13 cellular contexts compared by ENCODE assay signal in genomic region chr1:203596673-203597072, GRCh38. TPM values are rescaled to one million over a fixed set of nuclear protein-coding genes. Genes with fewer than 3 reads are reported as not detected.
DNase-seq lines count a peak whose midpoint lies in the region; ATAC-seq and TF ChIP-seq lines count a peak whose summit lies in the region.
"Had no signal": no experiment of that assay in that cellular context is flagged by ENCODE, and none has a peak within 500 bp of the region (broad histone marks: within the 10 kb centered on the region; RNA-seq: fewer than 3 reads in every experiment).

No MANE protein-coding gene starts in this region.

- no peaks in the 10 kb centered on the region for H3K79me1 ChIP-seq in IMR-90 (ENCODE audit: low read depth in 1 of 2, low read length in 2 of 2)

- no peaks in the 10 kb centered on the region for H3K9me3 ChIP-seq in heart right ventricle
- no peaks in the 10 kb centered on the region for H3K9me3 ChIP-seq in right cardiac atrium (ENCODE audit: control insufficient read depth, low read length)
- H3K9me3 ChIP-seq in IMR-90 (ENCODE audit: control insufficient read depth, insufficient read depth, low read length), result no peaks in the 10 kb centered on the region

- H4K91ac ChIP-seq in IMR-90 (ENCODE audit: insufficient read depth, low read depth, low read length), result no peak overlapping the region

- no peak overlapping the region for H3K56ac ChIP-seq in IMR-90 (ENCODE audit: extremely low read depth, insufficient read depth, low read length)

- H3K4me1 ChIP-seq in heart right ventricle (peaks cover 9 to 59% (median 47%) of the 10 kb centered on the region in 9 donors), right cardiac atrium (ENCODE audit: control insufficient read depth, insufficient read depth, low read length) (peaks cover 14% of the 10 kb centered on the region), IMR-90 (ENCODE audit: control insufficient read depth, insufficient read depth, low read length) (peaks cover 18% of the 10 kb centered on the region)

- H3K9me1 ChIP-seq in IMR-90 (ENCODE audit: insufficient read depth, low read length), result peaks cover 18% of the 10 kb centered on the region

- no peak overlapping the region for H4K8ac ChIP-seq in IMR-90 (ENCODE audit: low read depth in 2 of 2, low read length in 2 of 2)

- no peak overlapping the region for H2AK9ac ChIP-seq in IMR-90 (replicated peaks; ENCODE audit: low read depth, low read length, poor library complexity)

- no peak overlapping the region for H3K4me3 Mint-ChIP-seq in mesothelial cell of epicardium
- no peak overlapping the region for H3K4me3 Mint-ChIP-seq in stimulated activated effector memory CD8-positive, alpha-beta T cell treated with anti-CD3 and anti-CD28 coated beads, Interleukin-12 subunit alpha, Interleukin-12 subunit beta, amount 100 ng/mL, for 72 hours
- H3K4me3 Mint-ChIP-seq: CD4-positive, alpha-beta T cell had no signal

- no peak for TF ChIP-seq CTCF in heart right ventricle (IDR thresholded peaks at IDR 0.05)
- no peak for TF ChIP-seq CTCF in IMR-90 (conservative IDR thresholded peaks at IDR 0.05; ENCODE audit: low read depth, low read length)
- TF ChIP-seq CTCF in mesothelial cell of epicardium (IDR thresholded peaks at IDR 0.05; ENCODE audit: unreplicated experiment), result no peak

- H3K27me3 ChIP-seq in heart right ventricle (no peaks in the 10 kb centered on the region), right cardiac atrium (ENCODE audit: control insufficient read depth, insufficient read depth) (no peaks in the 10 kb centered on the region), IMR-90 (ENCODE audit: control insufficient read depth, insufficient read depth, low read length) (no peaks in the 10 kb centered on the region)

- peaks cover 75% of the 10 kb centered on the region for H3K4me1 Mint-ChIP-seq in mesothelial cell of epicardium
- peaks cover 55% of the 10 kb centered on the region for H3K4me1 Mint-ChIP-seq in stimulated activated effector memory CD8-positive, alpha-beta T cell treated with anti-CD3 and anti-CD28 coated beads, Interleukin-12 subunit alpha, Interleukin-12 subunit beta, amount 100 ng/mL, for 72 hours

- no peak overlapping the region for H3K9ac ChIP-seq in IMR-90 (ENCODE audit: low read depth, low read length)
- H3K9ac ChIP-seq: GM23248 had no signal

- TF ChIP-seq POLR2A in IMR-90 (IDR thresholded peaks at IDR 0.05; ENCODE audit: low read depth, low read length), result no peak

- CTCF ChIA-PET in IMR-90 (lab: Yijun Ruan, JAX), result interaction anchor here (1.1 kb wide), 1 partner anchor 9 kb away, joined by 3 read pairs; no protein-coding TSS in a partner anchor

- H3K27ac ChIP-seq in heart right ventricle (peak overlapping the region in 9 of 10 donors; percentile 27 to 79 (median 65)), right cardiac atrium (ENCODE audit: low read length) (no peak overlapping the region), IMR-90 (ENCODE audit: insufficient read depth, low read length) (no peak overlapping the region)
- H3K27ac ChIP-seq: GM23248 had no signal

- no peak overlapping the region for H3K4me2 ChIP-seq in IMR-90 (ENCODE audit: low read depth, low read length)

- H4K20me1 ChIP-seq in IMR-90 (ENCODE audit: insufficient read depth, low read length), result no peaks in the 10 kb centered on the region

- H2BK20ac ChIP-seq in IMR-90 (ENCODE audit: low read depth, low read length), result no peak overlapping the region

- dilution Hi-C loops in IMR-90 (cut with HindIII; ENCODE audit: low sequenced_read_pairs, unreplicated experiment), result no loop called here

- no peak overlapping the region for H2BK15ac ChIP-seq in IMR-90 (ENCODE audit: low read depth, low read length)

- no peak overlapping the region for H3K23ac ChIP-seq in IMR-90 (ENCODE audit: low read depth, low read length)

- H4K5ac ChIP-seq in IMR-90 (ENCODE audit: low read depth, low read length), result no peak overlapping the region

- no peaks in the 10 kb centered on the region for H3K27me3 Mint-ChIP-seq in mesothelial cell of epicardium (ENCODE audit: low read depth)
- H3K27me3 Mint-ChIP-seq: CD4-positive, alpha-beta T cell had no signal

- H2AFZ ChIP-seq in IMR-90 (replicated peaks; ENCODE audit: low read length, poor library complexity), result no peak overlapping the region

- no peak for ATAC-seq in heart right ventricle
- ATAC-seq in right cardiac atrium, result no peak
- ATAC-seq in IMR-90 (ENCODE audit: low read depth), result no peak
- no peak for ATAC-seq in stimulated activated effector memory CD8-positive, alpha-beta T cell treated with anti-CD3 and anti-CD28 coated beads, Interleukin-12 subunit alpha, Interleukin-12 subunit beta, amount 100 ng/mL, for 72 hours
- ATAC-seq in GM18519 (IDR thresholded peaks at IDR 0.05; ENCODE audit: low FRiP score, unreplicated experiment), result no peak

- in situ Hi-C loops in IMR-90 (cut with MboI; ENCODE audit: low sequenced_read_pairs), result no loop called here

- BruUV-seq in IMR-90 (replicated peaks; lab: Mats Ljungman, UMichigan), result no TSS peak

- DNase-seq in heart right ventricle, result no peak
- no peak for DNase-seq in right cardiac atrium
- no peak for DNase-seq in IMR-90
- no peak for DNase-seq in mesothelial cell of epicardium (ENCODE audit: low spot score in 2 of 2, unreplicated experiment in 2 of 2)
- DNase-seq in stimulated activated effector memory CD8-positive, alpha-beta T cell treated with anti-CD3 and anti-CD28 coated beads, Interleukin-12 subunit alpha, Interleukin-12 subunit beta, amount 100 ng/mL, for 72 hours (ENCODE audit: low spot score in 2 of 2), result no peak
- DNase-seq in NCI-H187 treated with DMSO at 0.1 percent for 48 hours (lab: John Stamatoyannopoulos, UW), result no peak
- DNase-seq: ACHN; Calu3; CD4-positive, alpha-beta T cell; DMS 273 treated with DMSO at 0.1 percent for 48 hours; GM23248; H7 had no signal

- H2BK120ac ChIP-seq in IMR-90 (ENCODE audit: low read depth, low read length), result no peak overlapping the region

- H3K36me3 Mint-ChIP-seq in mesothelial cell of epicardium, result no peaks in the 10 kb centered on the region
- no peaks in the 10 kb centered on the region for H3K36me3 Mint-ChIP-seq in stimulated activated effector memory CD8-positive, alpha-beta T cell treated with anti-CD3 and anti-CD28 coated beads, Interleukin-12 subunit alpha, Interleukin-12 subunit beta, amount 100 ng/mL, for 72 hours

- H3K18ac ChIP-seq in IMR-90 (ENCODE audit: low read depth, low read length), result no peak overlapping the region

- no peaks in the 10 kb centered on the region for H3K9me3 Mint-ChIP-seq in mesothelial cell of epicardium
- no peaks in the 10 kb centered on the region for H3K9me3 Mint-ChIP-seq in stimulated activated effector memory CD8-positive, alpha-beta T cell treated with anti-CD3 and anti-CD28 coated beads, Interleukin-12 subunit alpha, Interleukin-12 subunit beta, amount 100 ng/mL, for 72 hours
- H3K9me3 Mint-ChIP-seq: CD4-positive, alpha-beta T cell had no signal

- H3K36me3 ChIP-seq in heart right ventricle (no peaks in the 10 kb centered on the region), IMR-90 (ENCODE audit: control insufficient read depth, insufficient read depth, low read length) (no peaks in the 10 kb centered on the region)

- TF ChIP-seq RAD21 in IMR-90 (IDR thresholded peaks at IDR 0.05; ENCODE audit: low read length), result no peak

- POLR2A ChIA-PET in IMR-90 (lab: Charles Lee; ENCODE audit: unreplicated experiment), result no interaction called here

- H3K14ac ChIP-seq in IMR-90 (replicated peaks; ENCODE audit: low read depth, low read length), result no peak overlapping the region

- peak overlapping the region; percentile 90 for H3K27ac Mint-ChIP-seq in mesothelial cell of epicardium
- peak overlapping the region; percentile 18 for H3K27ac Mint-ChIP-seq in stimulated activated effector memory CD8-positive, alpha-beta T cell treated with anti-CD3 and anti-CD28 coated beads, Interleukin-12 subunit alpha, Interleukin-12 subunit beta, amount 100 ng/mL, for 72 hours
- H3K27ac Mint-ChIP-seq: CD4-positive, alpha-beta T cell had no signal

- H3K4me3 ChIP-seq in heart right ventricle (no peak overlapping the region), right cardiac atrium (ENCODE audit: low read length) (no peak overlapping the region), IMR-90 (ENCODE audit: insufficient read depth, low read depth, low read length) (no peak overlapping the region)
- H3K4me3 ChIP-seq: GM23248 had no signal

- H3K4ac ChIP-seq in IMR-90 (ENCODE audit: low read depth, low read length), result no peak overlapping the region

- 0 out of 2 replicates have a peak overlapping the region, but pooled peaks have one; percentile 81 for H2AK5ac ChIP-seq in IMR-90 (ENCODE audit: low read depth, low read length)

- H2BK5ac ChIP-seq in IMR-90 (ENCODE audit: low read depth, low read length, poor library complexity, severe bottlenecking), result no peak overlapping the region

- intact Hi-C loops in heart right ventricle (cut with DNase I) (loop anchor here in 5 of 10 donors (2.0 to 5.0 kb wide), 2 partner anchors 38 to 39 kb away; no protein-coding TSS in a partner anchor), right cardiac atrium (cut with DNase I) (loop anchor here in 1 of 4 donors (5.0 kb wide), 1 partner anchor 89 kb away; no protein-coding TSS in a partner anchor), IMR-90 (cut with micrococcal nuclease) (no loop called here)

TF ChIP-seq in IMR-90, 13 proteins besides CTCF, POLR2A, EP300 and RAD21 (continues in another document):
- TF ChIP-seq FOS (IDR thresholded peaks at IDR 0.05; ENCODE audit: low read depth, low read length) (no peak), SMC3 (IDR thresholded peaks at IDR 0.05; ENCODE audit: low read depth, low read length) (no peak), ELK1 (IDR thresholded peaks at IDR 0.05; ENCODE audit: borderline replicate concordance, low read depth, low read length) (no peak), MAZ (IDR thresholded peaks at IDR 0.05; ENCODE audit: borderline replicate concordance, low read depth, low read length) (no peak), BHLHE40 (IDR thresholded peaks at IDR 0.05; ENCODE audit: low read depth, low read length) (no peak)

RNA-seq across cellular contexts. Expression of gene ATP2B4, which starts 30.0 kb away (rescaled TPM):
- total RNA-seq in heart right ventricle (100 to 1,000 TPM in 8 of 10 donors, 10 to 100 TPM in 2; 85.2 to 224 (median 125) TPM), right cardiac atrium (100 to 1,000 TPM in 3 of 4 donors, 10 to 100 TPM in 1; 97.0 to 132 (median 112) TPM), IMR-90 (2012; rRNA removed) (290 and 311 TPM in 2 replicates), mesothelial cell of epicardium (234 to 238 TPM (median 237 TPM) in 3 replicates)
- polyA plus RNA-seq in heart right ventricle (10 to 100 TPM; 64.2 to 85.6 TPM), right cardiac atrium (65.7 TPM), IMR-90 (2012; rRNA removed) (172 TPM in 2 replicates)
- 65.5 and 87.1 TPM in 2 replicates for polyA plus RNA-seq in IMR-90 (2012; cell fraction: cytosol; rRNA removed)
- polyA plus RNA-seq in IMR-90 (2012; cell fraction: nucleus; rRNA removed; ENCODE audit: low replicate concordance), result 90.6 and 259 TPM in 2 replicates

Comparison
In these comparisons a context has a peak if more than half of its experiments do, and no peak if none do; other contexts are left out.
1. H3K27ac ChIP-seq: peak in heart right ventricle (9 of 10); none in right cardiac atrium (single experiment) and IMR-90 (single experiment).